In the genomic region with DNA sequence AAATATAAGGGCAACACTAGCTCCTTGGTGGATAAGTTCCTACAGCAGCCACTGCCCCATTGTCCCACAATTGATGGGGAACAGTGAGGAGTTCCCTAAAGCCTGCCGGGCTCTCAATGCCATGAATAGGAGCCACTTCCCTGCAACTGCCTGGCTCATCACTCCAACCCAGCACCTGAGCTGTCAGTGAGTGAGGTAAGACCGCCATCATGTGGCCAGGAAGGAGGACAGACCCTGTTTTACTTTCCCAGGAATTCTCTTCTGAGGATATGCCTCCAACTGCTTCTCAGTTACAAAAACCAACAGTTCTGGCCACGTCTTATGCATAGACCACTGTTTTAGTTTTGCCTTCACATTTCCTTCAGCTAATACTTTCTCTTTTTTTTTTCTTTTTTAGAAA, we compare ENCODE assay signal across 8 cellular contexts. TPM values are rescaled to one million over a fixed set of nuclear protein-coding genes. Genes with fewer than 3 reads are reported as not detected.
DNase-seq lines count a peak whose midpoint lies in the region; ATAC-seq, FAIRE-seq and TF ChIP-seq lines count a peak whose summit lies in the region.

No MANE protein-coding gene starts in this region.

- no peaks in the 10 kb centered on the region for H3K4me1 ChIP-seq in PC-3 (ENCODE audit: insufficient read depth, low read length)
- no peaks in the 10 kb centered on the region for H3K4me1 ChIP-seq in foreskin keratinocyte
- no peaks in the 10 kb centered on the region for H3K4me1 ChIP-seq in effector memory CD4-positive, alpha-beta T cell (ENCODE audit: control insufficient read depth, insufficient read depth, low read length, poor library complexity, severe bottlenecking)

- BruUV-seq in PC-3 (replicated peaks; lab: Mats Ljungman, UMichigan): no TSS peak

- H2AFZ ChIP-seq in PC-3 (ENCODE audit: low read length): no peak overlapping the region

- H3K9ac ChIP-seq in PC-3 (ENCODE audit: low read length): no peak overlapping the region

- no peaks in the 10 kb centered on the region for H3F3A ChIP-seq in PC-3 (ENCODE audit: low read length, unreplicated experiment)

- DNase-seq in DMS153 treated with DMSO at 0.1 percent for 48 hours (lab: John Stamatoyannopoulos, UW; ENCODE audit: unreplicated experiment) (peak; percentile 19), HTR-8/SVneo (ENCODE audit: insufficient read length, low spot score) (peak; percentile 19), PC-3 (peak; percentile 66), foreskin keratinocyte (peak in 1 of 2 donors; percentile 23), ureter (ENCODE audit: low spot score) (peak; percentile 47), posterior vena cava (ENCODE audit: low spot score) (no peak)
- no peak for DNase-seq in activated CD8-positive, alpha-beta memory T cell treated with anti-CD3 and anti-CD28 coated beads, Interleukin-2, amount 50 U/mL, for 4 hours
- DNase-seq in effector memory CD4-positive, alpha-beta T cell: no peak

- no peaks in the 10 kb centered on the region for H3K9me2 ChIP-seq in PC-3 (replicated peaks; ENCODE audit: low read length)

- no peak overlapping the region for H3K4me3 ChIP-seq in PC-3 (ENCODE audit: low read length)
- H3K4me3 ChIP-seq in effector memory CD4-positive, alpha-beta T cell (ENCODE audit: insufficient read depth, low read depth, low read length, poor library complexity, severe bottlenecking): no peak overlapping the region

- H3K27me3 ChIP-seq in PC-3 (ENCODE audit: low read length) (no peaks in the 10 kb centered on the region), foreskin keratinocyte (no peaks in the 10 kb centered on the region)
- no peaks in the 10 kb centered on the region for H3K27me3 ChIP-seq in effector memory CD4-positive, alpha-beta T cell (replicated peaks; ENCODE audit: control insufficient read depth, insufficient read depth, low read length, poor library complexity, severe bottlenecking)

- no peaks in the 10 kb centered on the region for H3K9me3 ChIP-seq in PC-3 (ENCODE audit: low read length)
- no peaks in the 10 kb centered on the region for H3K9me3 ChIP-seq in effector memory CD4-positive, alpha-beta T cell (ENCODE audit: control insufficient read depth, low read length)

- H3K4me2 ChIP-seq in PC-3 (ENCODE audit: low read length): no peak overlapping the region

- no peaks in the 10 kb centered on the region for H3K79me2 ChIP-seq in PC-3 (ENCODE audit: low read length)

- H4K20me1 ChIP-seq in PC-3 (ENCODE audit: low read length): no peaks in the 10 kb centered on the region

- POLR2A ChIA-PET in PC-3 (lab: Charles Lee; ENCODE audit: unreplicated experiment): no interaction called here

- TF ChIP-seq CTCF in PC-3 (conservative IDR thresholded peaks at IDR 0.05; ENCODE audit: low read depth, low read length) (peak; percentile 77), foreskin keratinocyte (conservative IDR thresholded peaks at IDR 0.05) (peak; percentile 67)

- CTCF ChIA-PET in PC-3 (lab: Charles Lee): interaction anchor here (0.5 to 1.1 kb wide), 3 partner anchors 152 to 322 kb away, joined by 3 read pairs; partner anchors contain the start of gene RPGR

- peak; percentile 93 for ATAC-seq in PC-3
- ATAC-seq in foreskin keratinocyte: peak; percentile 74

- H3K27ac ChIP-seq in PC-3 (ENCODE audit: low read length) (no peak overlapping the region), foreskin keratinocyte (no peak overlapping the region)
- H3K27ac ChIP-seq in effector memory CD4-positive, alpha-beta T cell (ENCODE audit: insufficient read depth, low read length, poor library complexity, severe bottlenecking): no peak overlapping the region

- intact Hi-C loops in PC-3 (cut with micrococcal nuclease): loop anchor here (1.0 to 10.0 kb wide), 3 partner anchors 350 to 666 kb away; no protein-coding TSS in a partner anchor
- intact Hi-C loops in posterior vena cava (cut with DNase I): no loop called here

- no peaks in the 10 kb centered on the region for H3K36me3 ChIP-seq in PC-3 (ENCODE audit: low read depth, low read length)
- H3K36me3 ChIP-seq in effector memory CD4-positive, alpha-beta T cell (ENCODE audit: control insufficient read depth, insufficient read depth, low read length): no peaks in the 10 kb centered on the region

- FAIRE-seq in HTR-8/SVneo (lab: Jason Lieb, UNC): no peak

RNA-seq across cellular contexts. Expression of gene SRPX, which starts 45.5 kb away (rescaled TPM):
- 5.0 and 5.4 TPM in 2 replicates for total RNA-seq in PC-3 (2014; rRNA removed)
- 68.8 and 129 TPM in 2 replicates for total RNA-seq in foreskin keratinocyte
- 65.6 and 118 TPM in 2 replicates for polyA plus RNA-seq in foreskin keratinocyte
- total RNA-seq in ureter: 46.1 TPM
- 100 to 1,000 TPM; 228 to 294 TPM for total RNA-seq in posterior vena cava

Comparison
In these comparisons a context has a peak if more than half of its experiments do, and no peak if none do; other contexts are left out.
1. DNase-seq: peak in DMS153 treated with DMSO at 0.1 percent for 48 hours (single experiment), HTR-8/SVneo (single experiment), PC-3 (single experiment) and ureter (single experiment); none in posterior vena cava (single experiment), activated CD8-positive, alpha-beta memory T cell treated with anti-CD3 and anti-CD28 coated beads, Interleukin-2, amount 50 U/mL, for 4 hours (single experiment) and effector memory CD4-positive, alpha-beta T cell (0 of 3).